9 cellular contexts compared by ENCODE assay signal in the genomic region with DNA sequence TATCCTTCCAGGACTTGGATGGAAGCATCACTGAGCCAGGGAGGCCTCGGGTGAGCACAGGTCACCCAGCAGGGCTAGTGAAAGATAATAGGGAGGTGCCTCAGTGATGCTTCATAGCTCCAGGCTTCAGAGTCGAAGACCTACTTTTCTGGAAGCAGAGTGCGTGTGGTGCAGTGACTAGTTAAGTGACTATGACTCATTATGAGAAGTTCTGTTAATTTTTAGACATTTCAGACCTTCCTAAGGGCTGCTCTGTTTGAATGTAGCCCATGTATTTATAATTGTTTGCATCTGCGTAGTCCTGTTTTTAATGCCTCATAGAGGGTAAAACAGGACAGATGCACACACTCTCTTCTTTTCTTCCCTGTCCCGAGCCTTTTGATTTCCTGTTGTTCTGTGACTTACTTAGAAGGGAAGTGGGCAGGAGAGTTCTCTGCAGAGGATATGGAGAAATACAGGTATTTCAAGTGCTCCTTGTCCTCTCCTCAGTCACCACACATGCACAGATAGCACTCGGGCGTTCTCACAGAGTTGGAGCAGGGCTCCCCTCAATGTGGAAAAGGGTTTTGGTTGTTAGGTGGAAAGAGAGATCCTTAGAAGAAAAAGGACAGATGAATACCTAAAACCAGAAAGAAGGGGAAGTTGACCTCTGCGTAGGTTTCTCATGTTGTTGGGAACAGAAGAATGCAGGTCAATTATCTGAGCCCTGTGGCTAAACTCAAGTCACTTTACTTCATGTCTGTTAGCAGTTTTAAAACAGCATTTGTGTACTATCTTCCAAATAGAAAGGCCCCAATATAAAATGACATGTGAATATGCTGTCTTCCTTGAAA. TPM values are rescaled to one million over a fixed set of nuclear protein-coding genes. Genes with fewer than 3 reads are reported as not detected.
DNase-seq lines count a peak whose midpoint lies in the region; ATAC-seq and TF ChIP-seq lines count a peak whose summit lies in the region.
"Had no signal": no experiment of that assay in that cellular context is flagged by ENCODE, and none has a peak within 500 bp of the region (broad histone marks: within the 10 kb centered on the region; RNA-seq: fewer than 3 reads in every experiment).

No MANE protein-coding gene starts in this region.

- intact Hi-C loops in mammary epithelial cell (cut with micrococcal nuclease), result loop anchor here (1.0 to 2.0 kb wide), 2 partner anchors 25 to 34 kb away; no protein-coding TSS in a partner anchor

- H3K27ac ChIP-seq in mammary epithelial cell (ENCODE audit: insufficient read depth, low read depth, low read length), result peak overlapping the region; percentile 19

- DNase-seq in H4 (ENCODE audit: low spot score), result peak; percentile 52
- peak; percentile 16 for DNase-seq in LoVo (ENCODE audit: low spot score)
- DNase-seq in mammary epithelial cell, result peak; percentile 87
- peak; percentile 62 for DNase-seq in skeletal muscle cell (ENCODE audit: low read depth)
- DNase-seq in NCI-H128 (lab: John Stamatoyannopoulos, UW; ENCODE audit: unreplicated experiment), result no peak
- no peak for DNase-seq in WTC11 (ENCODE audit: low spot score)
- DNase-seq in DMS153 (lab: John Stamatoyannopoulos, UW), result no peak

- H3K27ac Mint-ChIP-seq in WTC11, result no peak overlapping the region

- dilution Hi-C loops in mammary epithelial cell (cut with HindIII; ENCODE audit: low sequenced_read_pairs), result no loop called here

- ATAC-seq in GM18505 (IDR thresholded peaks at IDR 0.05; ENCODE audit: unreplicated experiment), result peak; percentile 98
- no peak for ATAC-seq in WTC11

- BruUV-seq in mammary epithelial cell (replicated peaks; lab: Mats Ljungman, UMichigan), result no TSS peak

- H3K4me1 Mint-ChIP-seq in WTC11, result peaks cover 67% of the 10 kb centered on the region

- peaks cover 30% of the 10 kb centered on the region for H3K4me1 ChIP-seq in mammary epithelial cell (ENCODE audit: insufficient read depth, low read length)

- H4K20me1 ChIP-seq in mammary epithelial cell (ENCODE audit: insufficient read depth, low read length), result no peaks in the 10 kb centered on the region

- peaks cover 9% of the 10 kb centered on the region for H3K36me3 ChIP-seq in mammary epithelial cell (ENCODE audit: insufficient read depth, low read length)

- peak; percentile 14 for TF ChIP-seq POLR2A in GM18505 (IDR thresholded peaks at IDR 0.05; ENCODE audit: borderline replicate concordance, extremely low read depth, insufficient read depth, insufficient read length)

- no peak overlapping the region for H2AFZ ChIP-seq in mammary epithelial cell (ENCODE audit: low read depth, low read length)

- POLR2A ChIA-PET in WTC11 (lab: Charles Lee), result no interaction called here

- H3K9me3 Mint-ChIP-seq in WTC11, result no peaks in the 10 kb centered on the region

- 50% methylated on average over 8 of the region's 8 CpGs for WGBS in mammary epithelial cell (ENCODE audit: low coverage, missing lambda C conversion rate)

- no peaks in the 10 kb centered on the region for H3K27me3 Mint-ChIP-seq in WTC11 (ENCODE audit: low read depth)

- H3K4me3 ChIP-seq in mammary epithelial cell (replicated peaks in 1 of 3; ENCODE audit: insufficient read depth in 1 of 3, low read depth in 2 of 3, low read length in 3 of 3) (no peak overlapping the region), skeletal muscle cell (ENCODE audit: low read depth, low read length) (no peak overlapping the region)

- no peak overlapping the region for H3K9ac ChIP-seq in mammary epithelial cell (ENCODE audit: insufficient read depth, low read length)

- no peaks in the 10 kb centered on the region for H3K9me3 ChIP-seq in mammary epithelial cell (replicated peaks; ENCODE audit: insufficient read depth, low read length)

- TF ChIP-seq CTCF in mammary epithelial cell (conservative IDR thresholded peaks at IDR 0.05 in 1 of 2, IDR thresholded peaks at IDR 0.05 in 1 of 2; ENCODE audit: extremely low read depth in 1 of 2, insufficient read depth in 1 of 2, low read depth in 1 of 2, low read length in 2 of 2), result no peak
- no peak for TF ChIP-seq CTCF in WTC11 (IDR thresholded peaks at IDR 0.05)

- no peaks in the 10 kb centered on the region for H3K27me3 ChIP-seq in mammary epithelial cell (ENCODE audit: insufficient read depth, low read length)

- H3K4me2 ChIP-seq in mammary epithelial cell (ENCODE audit: insufficient read depth, low read depth, low read length), result peak overlapping the region; percentile 55

- H3K4me3 Mint-ChIP-seq in WTC11, result no peak overlapping the region

- peaks cover 33% of the 10 kb centered on the region for H3K79me2 ChIP-seq in mammary epithelial cell (ENCODE audit: insufficient read depth, low read length)

- in situ Hi-C loops in mammary epithelial cell (cut with MboI; ENCODE audit: low sequenced_read_pairs in 2 of 2), result no loop called here

- CTCF ChIA-PET in mammary epithelial cell (lab: Charles Lee; ENCODE audit: low non-redundant PET) (interaction anchor here (0.6 kb wide), 1 partner anchor 26 kb away, joined by 7 read pairs; no protein-coding TSS in a partner anchor), WTC11 (lab: Charles Lee) (interaction anchor here (0.7 to 1.4 kb wide), 2 partner anchors 26 to 266 kb away, joined by 3 to 4 read pairs; no protein-coding TSS in a partner anchor)

- H3K36me3 Mint-ChIP-seq in WTC11, result peaks cover 3% of the 10 kb centered on the region; the same call in 1 of the 2 replicates

TF ChIP-seq in WTC11, 78 proteins besides CTCF, POLR2A, EP300 and RAD21 (continues in another document):
- no peak for TF ChIP-seq NR1H2 (CRISPR knock-in tag; IDR thresholded peaks at IDR 0.05)
- TF ChIP-seq, protein P1, sequence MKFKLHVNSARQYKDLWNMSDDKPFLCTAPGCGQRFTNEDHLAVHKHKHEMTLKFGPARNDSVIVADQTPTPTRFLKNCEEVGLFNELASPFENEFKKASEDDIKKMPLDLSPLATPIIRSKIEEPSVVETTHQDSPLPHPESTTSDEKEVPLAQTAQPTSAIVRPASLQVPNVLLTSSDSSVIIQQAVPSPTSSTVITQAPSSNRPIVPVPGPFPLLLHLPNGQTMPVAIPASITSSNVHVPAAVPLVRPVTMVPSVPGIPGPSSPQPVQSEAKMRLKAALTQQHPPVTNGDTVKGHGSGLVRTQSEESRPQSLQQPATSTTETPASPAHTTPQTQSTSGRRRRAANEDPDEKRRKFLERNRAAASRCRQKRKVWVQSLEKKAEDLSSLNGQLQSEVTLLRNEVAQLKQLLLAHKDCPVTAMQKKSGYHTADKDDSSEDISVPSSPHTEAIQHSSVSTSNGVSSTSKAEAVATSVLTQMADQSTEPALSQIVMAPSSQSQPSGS (CRISPR knock-in tag; IDR thresholded peaks at IDR 0.05; ENCODE audit: borderline replicate concordance, low read depth), result no peak
- no peak for TF ChIP-seq JUN (CRISPR knock-in tag; IDR thresholded peaks at IDR 0.05)
- TF ChIP-seq, protein P2, sequence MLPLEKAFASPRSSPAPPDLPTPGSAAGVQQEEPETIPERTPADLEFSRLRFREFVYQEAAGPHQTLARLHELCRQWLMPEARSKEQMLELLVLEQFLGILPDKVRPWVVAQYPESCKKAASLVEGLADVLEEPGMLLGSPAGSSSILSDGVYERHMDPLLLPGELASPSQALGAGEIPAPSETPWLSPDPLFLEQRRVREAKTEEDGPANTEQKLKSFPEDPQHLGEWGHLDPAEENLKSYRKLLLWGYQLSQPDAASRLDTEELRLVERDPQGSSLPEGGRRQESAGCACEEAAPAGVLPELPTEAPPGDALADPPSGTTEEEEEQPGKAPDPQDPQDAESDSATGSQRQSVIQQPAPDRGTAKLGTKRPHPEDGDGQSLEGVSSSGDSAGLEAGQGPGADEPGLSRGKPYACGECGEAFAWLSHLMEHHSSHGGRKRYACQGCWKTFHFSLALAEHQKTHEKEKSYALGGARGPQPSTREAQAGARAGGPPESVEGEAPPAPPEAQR (CRISPR knock-in tag; IDR thresholded peaks at IDR 0.05), result no peak
- TF ChIP-seq, protein P3, sequence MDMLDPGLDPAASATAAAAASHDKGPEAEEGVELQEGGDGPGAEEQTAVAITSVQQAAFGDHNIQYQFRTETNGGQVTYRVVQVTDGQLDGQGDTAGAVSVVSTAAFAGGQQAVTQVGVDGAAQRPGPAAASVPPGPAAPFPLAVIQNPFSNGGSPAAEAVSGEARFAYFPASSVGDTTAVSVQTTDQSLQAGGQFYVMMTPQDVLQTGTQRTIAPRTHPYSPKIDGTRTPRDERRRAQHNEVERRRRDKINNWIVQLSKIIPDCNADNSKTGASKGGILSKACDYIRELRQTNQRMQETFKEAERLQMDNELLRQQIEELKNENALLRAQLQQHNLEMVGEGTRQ (CRISPR knock-in tag; IDR thresholded peaks at IDR 0.05), result no peak
- no peak for TF ChIP-seq IRF2 (CRISPR knock-in tag; IDR thresholded peaks at IDR 0.05; ENCODE audit: borderline replicate concordance, low read depth)
- no peak for TF ChIP-seq ZMAT4 (CRISPR knock-in tag; IDR thresholded peaks at IDR 0.05)
- TF ChIP-seq SOX15 (CRISPR knock-in tag; IDR thresholded peaks at IDR 0.05), result no peak
- TF ChIP-seq, protein P4, sequence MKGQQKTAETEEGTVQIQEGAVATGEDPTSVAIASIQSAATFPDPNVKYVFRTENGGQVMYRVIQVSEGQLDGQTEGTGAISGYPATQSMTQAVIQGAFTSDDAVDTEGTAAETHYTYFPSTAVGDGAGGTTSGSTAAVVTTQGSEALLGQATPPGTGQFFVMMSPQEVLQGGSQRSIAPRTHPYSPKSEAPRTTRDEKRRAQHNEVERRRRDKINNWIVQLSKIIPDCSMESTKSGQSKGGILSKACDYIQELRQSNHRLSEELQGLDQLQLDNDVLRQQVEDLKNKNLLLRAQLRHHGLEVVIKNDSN (CRISPR knock-in tag; IDR thresholded peaks at IDR 0.05), result no peak
- TF ChIP-seq NR3C1 (CRISPR knock-in tag; conservative IDR thresholded peaks at IDR 0.05; ENCODE audit: low read depth), result no peak
- no peak for TF ChIP-seq E2F5 (CRISPR knock-in tag; IDR thresholded peaks at IDR 0.05)
- TF ChIP-seq RORB (CRISPR knock-in tag; IDR thresholded peaks at IDR 0.05), result no peak

RNA-seq across cellular contexts. Expression of gene RALB, which starts 34.7 kb away (rescaled TPM):
- 31.8 and 34.4 TPM in 2 replicates for total RNA-seq in H4 (2014; rRNA removed; shearing (Covaris generic))
- 10 to 100 TPM; 34.0 to 49.8 TPM for total RNA-seq in mammary epithelial cell
- polyA plus RNA-seq in mammary epithelial cell, result 52.5 TPM
- 11.8 TPM for polyA minus RNA-seq in mammary epithelial cell
- 17.1 to 18.0 TPM (median 17.9 TPM) in 3 replicates for total RNA-seq in WTC11 (2021)

RNA-seq across cellular contexts. Expression of gene INHBB, which starts 58.5 kb away (rescaled TPM):
- total RNA-seq in H4 (2014; rRNA removed; shearing (Covaris generic)), result 0.31 and 0.66 TPM in 2 replicates
- total RNA-seq in mammary epithelial cell, result under 1 TPM in 1 of 2 donors, not detected in 1; 0.67 TPM
- polyA plus RNA-seq in mammary epithelial cell, result 0.02 TPM
- not detected for polyA minus RNA-seq in mammary epithelial cell
- total RNA-seq in WTC11 (2021), result 0.14 to 0.26 TPM (median 0.21 TPM) in 3 replicates
- total RNA-seq: activated CD8-positive, alpha-beta memory T cell treated with anti-CD3 and anti-CD28 coated beads for 36 hours had no signal

Comparison
In these comparisons a context has a peak if more than half of its experiments do, and no peak if none do; other contexts are left out.
1. DNase-seq: peak in H4 (single experiment), LoVo (single experiment), mammary epithelial cell (single experiment) and skeletal muscle cell (single experiment); none in NCI-H128 (single experiment), WTC11 (single experiment) and DMS153 (single experiment).